Comparison of ENCODE assay signal across 24 cellular contexts in genomic region chr5:4020386-4020785, GRCh38.
DNase-seq lines count a peak whose midpoint lies in the region; ATAC-seq and TF ChIP-seq lines count a peak whose summit lies in the region.
"Had no signal": no experiment of that assay in that cellular context is flagged by ENCODE, and none has a peak within 500 bp of the region (broad histone marks: within the 10 kb centered on the region; RNA-seq: fewer than 3 reads in every experiment).

No MANE protein-coding gene starts in this region.

- H2BK12ac ChIP-seq in mesenchymal stem cell (ENCODE audit: low read length in 2 of 2): no peak overlapping the region

- H3K18ac ChIP-seq in mesenchymal stem cell (ENCODE audit: low read depth in 1 of 2, low read length in 2 of 2): no peak overlapping the region

- H3K27ac ChIP-seq in ascending aorta (peak overlapping the region; percentile 44 to 61), mesenchymal stem cell (ENCODE audit: low read length, poor library complexity, severe bottlenecking) (no peak overlapping the region), gastrocnemius medialis (no peak overlapping the region)
- H3K27ac ChIP-seq: RWPE1, spleen had no signal

- no peak overlapping the region for H3K4me2 ChIP-seq in mesenchymal stem cell (ENCODE audit: low read length, poor library complexity, severe bottlenecking)

- TF ChIP-seq CTCF in ascending aorta (IDR thresholded peaks at IDR 0.05) (no peak), epithelial cell of esophagus (IDR thresholded peaks at IDR 0.05; ENCODE audit: insufficient read depth, low read depth, low read length, missing control alignments) (no peak), gastrocnemius medialis (IDR thresholded peaks at IDR 0.05 in 4 of 5, conservative IDR thresholded peaks at IDR 0.05 in 1 of 5) (no peak)

- H3K36me3 ChIP-seq in ascending aorta: no peaks in the 10 kb centered on the region
- no peaks in the 10 kb centered on the region for H3K36me3 ChIP-seq in mesenchymal stem cell (ENCODE audit: control insufficient read depth in 1 of 2, insufficient read depth in 2 of 2, low read depth in 1 of 2, low read length in 2 of 2)
- H3K36me3 ChIP-seq in gastrocnemius medialis: no peaks in the 10 kb centered on the region
- H3K36me3 ChIP-seq: spleen, thoracic aorta had no signal

- no peak for TF ChIP-seq POLR2A in gastrocnemius medialis (IDR thresholded peaks at IDR 0.05)

- no peak overlapping the region for H3K23ac ChIP-seq in mesenchymal stem cell (ENCODE audit: low read length in 2 of 2)

- intact Hi-C loops in ascending aorta (cut with DNase I): no loop called here
- intact Hi-C loops in gastrocnemius medialis (cut with DNase I; ENCODE audit: low total_unique reads): no loop called here

- H3K4me1 ChIP-seq in ascending aorta (no peaks in the 10 kb centered on the region), mesenchymal stem cell (ENCODE audit: control insufficient read depth, insufficient read depth, low read depth, low read length) (no peaks in the 10 kb centered on the region), gastrocnemius medialis (no peaks in the 10 kb centered on the region)
- H3K4me1 ChIP-seq: spleen had no signal

- H4K91ac ChIP-seq in mesenchymal stem cell (ENCODE audit: low read length): no peak overlapping the region

- no peak overlapping the region for H3K14ac ChIP-seq in mesenchymal stem cell (ENCODE audit: low read length in 2 of 2)

- peak overlapping the region; percentile 92 for H3K9ac ChIP-seq in mesenchymal stem cell (ENCODE audit: low read length)

- DNase-seq in ascending aorta (ENCODE audit: low spot score in 2 of 2) (no peak), epithelial cell of esophagus (ENCODE audit: low read depth) (peak; percentile 11), mesenchymal stem cell (no peak), superior temporal gyrus (ENCODE audit: extremely low spot score) (peak; percentile 69), gastrocnemius medialis (no peak)
- DNase-seq in activated CD4-positive, alpha-beta T cell treated with anti-CD3 and anti-CD28 coated beads for 48 hours: no peak
- no peak for DNase-seq in activated CD4-positive, alpha-beta T cell treated with anti-CD3 and anti-CD28 coated beads, Interleukin-2, amount 50 U/mL, for 4 hours
- DNase-seq: activated CD4-positive, alpha-beta T cell treated with anti-CD3 and anti-CD28 coated beads, Interleukin-2, amount 10 ng/mL, durations not matched to agents 7 days and 5 days; CD4-positive, alpha-beta memory T cell; DMS 273 treated with DMSO at 0.1 percent for 48 hours; kidney; NCI-H1092; NCI-H2029; NCI-H226; NCI-H748 treated with DMSO at 0.1 percent for 48 hours; spleen; stimulated activated CD4-positive, alpha-beta T cell treated with anti-CD3 and anti-CD28 coated beads, Interleukin-4, amount 100 ng/mL, for 1 hour had no signal

- no peaks in the 10 kb centered on the region for H3K79me1 ChIP-seq in mesenchymal stem cell (replicated peaks; ENCODE audit: low read length, poor library complexity, severe bottlenecking)

- no peak overlapping the region for H2BK120ac ChIP-seq in mesenchymal stem cell (ENCODE audit: low read depth, low read length)

- no peaks in the 10 kb centered on the region for H3K9me3 ChIP-seq in ascending aorta
- no peaks in the 10 kb centered on the region for H3K9me3 ChIP-seq in mesenchymal stem cell (ENCODE audit: control insufficient read depth, low read length)
- H3K9me3 ChIP-seq in gastrocnemius medialis: no peaks in the 10 kb centered on the region
- H3K9me3 ChIP-seq: thoracic aorta had no signal

- no peaks in the 10 kb centered on the region for H3K27me3 ChIP-seq in ascending aorta
- H3K27me3 ChIP-seq in mesenchymal stem cell (ENCODE audit: control insufficient read depth in 1 of 2, insufficient read depth in 1 of 2, low read length in 2 of 2): no peaks in the 10 kb centered on the region
- H3K27me3 ChIP-seq in gastrocnemius medialis: no peaks in the 10 kb centered on the region

- H3K4ac ChIP-seq in mesenchymal stem cell (ENCODE audit: low read depth in 1 of 2, low read length in 2 of 2): no peak overlapping the region

- no peak overlapping the region for H4K8ac ChIP-seq in mesenchymal stem cell (ENCODE audit: low read length)

- 76% methylated on average over 2 of the region's 3 CpGs for WGBS in mesenchymal stem cell

- no peak overlapping the region for H2BK15ac ChIP-seq in mesenchymal stem cell (ENCODE audit: low read depth, poor library complexity, severe bottlenecking)

- H3K4me3 ChIP-seq in ascending aorta (no peak overlapping the region), epithelial cell of esophagus (ENCODE audit: low read length) (no peak overlapping the region), mesenchymal stem cell (ENCODE audit: insufficient read depth in 1 of 2, low read depth in 1 of 2, low read length in 2 of 2) (peak overlapping the region in 1 of 2 experiments; percentile 36), gastrocnemius medialis (no peak overlapping the region)
- H3K4me3 ChIP-seq: lung, spleen, thoracic aorta had no signal

- in situ Hi-C loops in gastrocnemius medialis (cut with MboI; ENCODE audit: low sequenced_read_pairs in 4 of 4): no loop called here

- H2BK5ac ChIP-seq in mesenchymal stem cell (ENCODE audit: low read depth, low read length, poor library complexity, severe bottlenecking): no peak overlapping the region

- H2AFZ ChIP-seq in mesenchymal stem cell (ENCODE audit: low read depth, low read length): no peak overlapping the region

- ATAC-seq in gastrocnemius medialis: no peak
- ATAC-seq: activated naive CD4-positive, alpha-beta T cell treated with anti-CD3 and anti-CD28 coated beads, Interleukin-2, amount 50 U/mL, for 72 hours; activated T-helper 17 cell treated with anti-CD3 and anti-CD28 coated beads, Interleukin-2, amount 50 U/mL, for 72 hours; HepG2; stimulated activated memory B cell treated with anti-CD40 and anti-IgM and Interleukin-4, amounts not matched to agents 10 μg/mL and 1 μg/mL and 100 μg/mL, for 72 hours had no signal

- no peak overlapping the region for H2AK5ac ChIP-seq in mesenchymal stem cell (ENCODE audit: low read length, severe bottlenecking)

Comparison
In these comparisons a context has a peak if more than half of its experiments do, and no peak if none do; other contexts are left out.
1. DNase-seq: peak in epithelial cell of esophagus (single experiment) and superior temporal gyrus (single experiment); none in ascending aorta (0 of 2), mesenchymal stem cell (single experiment), activated CD4-positive, alpha-beta T cell treated with anti-CD3 and anti-CD28 coated beads for 48 hours (single experiment), gastrocnemius medialis (0 of 2) and activated CD4-positive, alpha-beta T cell treated with anti-CD3 and anti-CD28 coated beads, Interleukin-2, amount 50 U/mL, for 4 hours (0 of 2).
2. H3K27ac ChIP-seq: peak in ascending aorta (2 of 2); none in mesenchymal stem cell (single experiment) and gastrocnemius medialis (0 of 4).